1 cellular context compared by ENCODE assay signal in the genomic region with DNA sequence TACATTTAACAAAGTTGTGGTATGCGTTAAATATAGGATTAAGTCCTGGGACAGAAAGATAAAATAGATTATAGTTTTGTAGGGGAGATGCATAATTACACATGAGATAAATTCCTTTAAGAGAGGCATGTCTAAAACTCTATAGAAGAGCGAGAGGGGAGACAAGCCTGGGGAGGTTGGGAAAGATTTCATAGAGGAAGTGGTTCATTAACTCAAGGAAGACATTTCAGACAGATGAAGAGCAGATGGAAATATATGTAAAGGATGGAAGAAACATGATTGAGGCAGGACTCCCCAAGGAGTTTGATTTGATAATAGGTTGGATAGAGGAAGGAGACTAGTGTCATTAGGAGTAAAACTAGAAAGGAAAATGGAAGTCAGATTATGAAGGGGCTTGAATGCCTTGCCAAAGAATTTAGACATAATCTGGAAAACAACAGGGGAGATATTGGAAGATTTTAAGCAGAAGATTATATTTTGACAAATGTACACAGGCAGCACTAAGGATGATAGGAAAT.
TF ChIP-seq lines count a peak whose summit lies in the region.

No MANE protein-coding gene starts in this region.

TF ChIP-seq in K562, 482 proteins besides CTCF, POLR2A, EP300 and RAD21 (continued from another document):
- TF ChIP-seq CEBPZ (IDR thresholded peaks at IDR 0.05; ENCODE audit: borderline replicate concordance, low read depth, low read length) (no peak), ESRRB (CRISPR knock-in tag; IDR thresholded peaks at IDR 0.05; ENCODE audit: borderline replicate concordance) (no peak), ZNF134 (CRISPR knock-in tag; conservative IDR thresholded peaks at IDR 0.05) (no peak)
TF ChIP-seq in K562: peak in this region for 0.
